In the genomic region with DNA sequence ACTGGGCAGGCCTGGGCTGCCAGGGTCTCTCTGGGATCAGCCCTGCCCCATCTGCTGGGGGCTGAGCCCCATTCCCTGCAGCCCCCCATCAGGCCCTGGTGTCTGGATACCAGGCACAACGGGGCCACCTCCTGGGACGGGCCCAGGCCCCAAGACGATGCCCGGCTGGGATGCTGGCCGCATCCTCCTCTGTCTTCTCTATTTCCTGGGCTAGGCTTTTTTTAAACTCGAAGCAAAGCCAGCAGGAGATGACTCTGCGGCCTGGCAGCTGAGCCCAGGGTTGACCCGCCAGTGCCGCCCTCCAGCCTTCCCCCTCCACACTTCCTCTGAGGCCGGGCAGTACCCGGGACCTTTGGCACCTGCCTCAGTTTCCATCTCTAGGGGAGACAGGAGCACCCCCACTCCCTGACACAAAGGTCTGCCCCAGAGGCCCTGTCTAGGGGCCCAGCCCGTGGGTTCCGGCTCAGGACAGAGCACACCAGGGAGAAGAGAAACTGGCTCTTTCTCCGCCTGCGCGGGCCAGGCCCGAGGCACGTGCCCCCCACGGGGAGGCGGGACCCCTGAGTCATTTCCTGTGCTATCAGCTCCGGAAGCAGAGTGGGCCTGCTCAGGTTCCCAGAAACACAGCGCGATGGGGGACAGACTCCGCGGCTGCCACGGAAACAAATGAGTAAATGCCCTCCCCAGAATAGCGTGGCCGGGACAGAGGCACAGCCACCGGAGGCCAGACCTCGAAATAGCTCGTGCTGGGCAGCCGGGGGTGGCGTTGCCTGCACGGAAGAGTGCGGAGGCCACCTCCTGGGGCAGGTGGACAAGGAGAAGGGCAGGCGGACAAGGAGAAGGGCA, we compare ENCODE assay signal across 8 cellular contexts.
DNase-seq lines count a peak whose midpoint lies in the region; ATAC-seq and TF ChIP-seq lines count a peak whose summit lies in the region.

No MANE protein-coding gene starts in this region.

- no peaks in the 10 kb centered on the region for H3K9me3 ChIP-seq in CD4-positive, CD25-positive, alpha-beta regulatory T cell (ENCODE audit: control insufficient read depth in 2 of 2, low read length in 2 of 2)
- no peaks in the 10 kb centered on the region for H3K9me3 ChIP-seq in endodermal cell (ENCODE audit: control insufficient read depth, low read length)

- peak overlapping the region; percentile 100 for H3K27ac Mint-ChIP-seq in CD4-positive, CD25-positive, alpha-beta regulatory T cell
- peak overlapping the region; percentile 44 for H3K27ac Mint-ChIP-seq in endodermal cell
- H3K27ac Mint-ChIP-seq in osteocyte (ENCODE audit: unreplicated experiment), result peak overlapping the region; percentile 99

- peak overlapping the region; percentile 61 for H3K4me3 ChIP-seq in CD4-positive, CD25-positive, alpha-beta regulatory T cell (ENCODE audit: low read depth, low read length)
- H3K4me3 ChIP-seq in endodermal cell (ENCODE audit: low read length), result no peak overlapping the region

- peaks cover 5% of the 10 kb centered on the region for H3K27me3 Mint-ChIP-seq in CD4-positive, CD25-positive, alpha-beta regulatory T cell
- no peaks in the 10 kb centered on the region for H3K27me3 Mint-ChIP-seq in endodermal cell (ENCODE audit: insufficient read depth)
- no peaks in the 10 kb centered on the region for H3K27me3 Mint-ChIP-seq in osteocyte (ENCODE audit: unreplicated experiment)

- in situ Hi-C loops in KBM-7 (cut with MboI; ENCODE audit: low pct_unique_long_range_greater_than_20kb, low sequenced_read_pairs), result no loop called here

- 77 to 84% methylated on average over 18 to 36 of the region's 36 CpGs for WGBS in endodermal cell (ENCODE audit: insufficient coverage in 1 of 2, insufficient read length in 1 of 2), 2 experiments

- H3K36me3 Mint-ChIP-seq in CD4-positive, CD25-positive, alpha-beta regulatory T cell, result peaks cover 7% of the 10 kb centered on the region
- H3K36me3 Mint-ChIP-seq in endodermal cell (ENCODE audit: low read depth), result peaks cover 9% of the 10 kb centered on the region
- H3K36me3 Mint-ChIP-seq in osteocyte (ENCODE audit: unreplicated experiment), result no peaks in the 10 kb centered on the region

- H3K36me3 ChIP-seq in CD4-positive, CD25-positive, alpha-beta regulatory T cell (ENCODE audit: control insufficient read depth, insufficient read depth, low read length), result no peaks in the 10 kb centered on the region
- peaks cover 3% of the 10 kb centered on the region for H3K36me3 ChIP-seq in endodermal cell (ENCODE audit: control insufficient read depth, insufficient read depth, low read length)

- peak overlapping the region; percentile 92 to 94 (median 92) for H3K4me3 Mint-ChIP-seq in CD4-positive, CD25-positive, alpha-beta regulatory T cell
- H3K4me3 Mint-ChIP-seq in endodermal cell (no peak overlapping the region), osteocyte (ENCODE audit: unreplicated experiment) (peak overlapping the region; percentile 65)

- peaks cover 0 to 5% (median 0%) of the 10 kb centered on the region in 7 donors for H3K9me3 Mint-ChIP-seq in CD4-positive, CD25-positive, alpha-beta regulatory T cell
- H3K9me3 Mint-ChIP-seq in endodermal cell (no peaks in the 10 kb centered on the region), osteocyte (ENCODE audit: unreplicated experiment) (no peaks in the 10 kb centered on the region)

- TF ChIP-seq CTCF in endodermal cell (conservative IDR thresholded peaks at IDR 0.05), result no peak
- TF ChIP-seq CTCF in osteocyte (IDR thresholded peaks at IDR 0.05), result no peak

- H3K4me1 ChIP-seq in CD4-positive, CD25-positive, alpha-beta regulatory T cell (ENCODE audit: control insufficient read depth, insufficient read depth, low read length, poor library complexity, severe bottlenecking), result peaks cover 65% of the 10 kb centered on the region
- no peaks in the 10 kb centered on the region for H3K4me1 ChIP-seq in endodermal cell (ENCODE audit: control insufficient read depth, insufficient read depth, low read length)

- no peaks in the 10 kb centered on the region for H3K27me3 ChIP-seq in CD4-positive, CD25-positive, alpha-beta regulatory T cell (ENCODE audit: control insufficient read depth, insufficient read depth, low read length)
- H3K27me3 ChIP-seq in endodermal cell (ENCODE audit: control insufficient read depth, insufficient read depth, low read length, poor library complexity, severe bottlenecking), result no peaks in the 10 kb centered on the region

- peaks cover 4 to 70% (median 29%) of the 10 kb centered on the region in 4 donors for H3K4me1 Mint-ChIP-seq in CD4-positive, CD25-positive, alpha-beta regulatory T cell
- H3K4me1 Mint-ChIP-seq in endodermal cell, result no peaks in the 10 kb centered on the region
- H3K4me1 Mint-ChIP-seq in osteocyte (ENCODE audit: unreplicated experiment), result peaks cover 51% of the 10 kb centered on the region

- H3K27ac ChIP-seq in CD4-positive, CD25-positive, alpha-beta regulatory T cell (ENCODE audit: insufficient read depth, low read length, poor library complexity, severe bottlenecking), result peak overlapping the region; percentile 99
- peak overlapping the region; percentile 44 for H3K27ac ChIP-seq in endodermal cell (ENCODE audit: low read depth, low read length)
- peak overlapping the region; percentile 75 for H3K27ac ChIP-seq in temporal lobe (ENCODE audit: low read depth, low read length)

- peak; percentile 90 to 92 for ATAC-seq in CD4-positive, CD25-positive, alpha-beta regulatory T cell (ENCODE audit: low read depth in 2 of 2)
- ATAC-seq in GM21528 (IDR thresholded peaks at IDR 0.05; ENCODE audit: low FRiP score, unreplicated experiment), result peak; percentile 68

- H3K9ac ChIP-seq in endodermal cell (ENCODE audit: extremely low read depth, low read length, poor library complexity, severe bottlenecking), result no peak overlapping the region

- peak; percentile 82 to 97 (median 91) for DNase-seq in CD4-positive, CD25-positive, alpha-beta regulatory T cell
- DNase-seq in KBM-7 (peak; percentile 96), endodermal cell (peak; percentile 67), osteocyte (ENCODE audit: extremely low spot score, unreplicated experiment) (peak; percentile 95), NCI-H1092 treated with DMSO at 0.1 percent for 48 hours (lab: John Stamatoyannopoulos, UW) (no peak)
- peak; percentile 97 for DNase-seq in activated CD8-positive, alpha-beta memory T cell treated with anti-CD3 and anti-CD28 coated beads for 24 hours

Comparison
In these comparisons a context has a peak if more than half of its experiments do, and no peak if none do; other contexts are left out.
1. H3K27ac ChIP-seq: peak in every context shown above with its lines; median percentile 99 in CD4-positive, CD25-positive, alpha-beta regulatory T cell; 75 in temporal lobe; 44 in endodermal cell.
2. H3K27ac Mint-ChIP-seq: peak in every context shown above with its lines; median percentile 100 in CD4-positive, CD25-positive, alpha-beta regulatory T cell; 99 in osteocyte; 44 in endodermal cell.